ENCODE assay signal across 1 cellular context in genomic region chr1:20789598-20789997, GRCh38. TPM values are rescaled to one million over a fixed set of nuclear protein-coding genes. Genes with fewer than 3 reads are reported as not detected.
"Had no signal": no experiment of that assay in that cellular context is flagged by ENCODE, and none has a peak within 500 bp of the region (broad histone marks: within the 10 kb centered on the region; RNA-seq: fewer than 3 reads in every experiment).

No MANE protein-coding gene starts in this region.

RNA-seq across cellular contexts. Expression of gene SH2D5, which starts 57.1 kb away (rescaled TPM):
- polyA plus RNA-seq: IgD-negative memory B cell had no signal
